8 cellular contexts compared by ENCODE assay signal in the genomic region with DNA sequence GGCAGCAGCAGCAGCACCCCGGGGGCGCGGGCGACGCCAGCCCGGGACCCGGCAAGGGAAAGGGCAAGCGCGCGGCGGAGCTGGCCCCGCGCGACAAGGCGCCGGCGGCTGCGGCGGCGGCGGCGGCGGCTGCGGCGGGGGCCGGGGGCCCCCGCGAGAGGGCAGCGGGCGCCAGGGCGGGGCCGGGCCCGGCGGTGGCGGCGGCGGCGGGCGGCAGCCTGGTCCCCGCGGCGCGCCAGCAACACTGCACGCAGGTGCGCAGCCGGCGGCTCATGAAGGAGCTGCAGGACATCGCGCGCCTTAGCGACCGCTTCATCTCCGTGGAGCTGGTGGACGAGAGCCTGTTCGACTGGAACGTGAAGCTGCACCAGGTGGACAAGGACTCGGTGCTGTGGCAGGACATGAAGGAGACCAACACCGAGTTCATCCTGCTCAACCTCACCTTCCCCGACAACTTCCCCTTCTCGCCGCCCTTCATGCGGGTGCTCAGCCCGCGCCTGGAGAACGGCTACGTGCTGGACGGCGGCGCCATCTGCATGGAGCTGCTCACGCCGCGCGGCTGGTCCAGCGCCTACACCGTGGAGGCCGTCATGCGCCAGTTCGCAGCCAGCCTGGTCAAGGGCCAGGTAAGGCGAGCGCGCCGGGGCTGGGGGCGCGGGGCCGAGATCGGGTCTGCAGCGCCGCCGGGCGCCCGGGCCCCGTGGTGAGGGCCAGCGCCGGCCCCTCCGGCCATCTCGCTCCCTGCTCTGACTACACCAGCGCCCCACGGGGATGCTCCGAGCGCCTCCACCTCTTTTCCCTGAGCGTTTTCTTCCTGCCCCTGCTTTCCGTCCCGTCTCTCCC. TPM values are rescaled to one million over a fixed set of nuclear protein-coding genes. Genes with fewer than 3 reads are reported as not detected.
A peak's percentile ranks its signal among the peaks of the same experiment; 100 is the strongest.
DNase-seq lines count a peak whose midpoint lies in the region; ATAC-seq, FAIRE-seq and TF ChIP-seq lines count a peak whose summit lies in the region.

A gene with protein sequence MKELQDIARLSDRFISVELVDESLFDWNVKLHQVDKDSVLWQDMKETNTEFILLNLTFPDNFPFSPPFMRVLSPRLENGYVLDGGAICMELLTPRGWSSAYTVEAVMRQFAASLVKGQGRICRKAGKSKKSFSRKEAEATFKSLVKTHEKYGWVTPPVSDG (plus strand): TSS at position 238 of the 843 bp plus-strand sequence. CDS start 35 bp downstream, at position 273.

- peak within 1 kb of the TSS; percentile 39 to 75 for H3K4me3 ChIP-seq in duodenal mucosa (ENCODE audit: low read depth in 1 of 2, low read length in 2 of 2)
- H3K4me3 ChIP-seq in mesenchymal stem cell (ENCODE audit: insufficient read depth in 1 of 2, low read depth in 1 of 2, low read length in 2 of 2) = peak within 1 kb of the TSS in 1 of 2 experiments; percentile 37
- peak within 1 kb of the TSS in 1 of 2 donors; percentile 8 for H3K4me3 ChIP-seq in small intestine (ENCODE audit: low read depth in 1 of 2, low read length in 2 of 2)
- no peak within 1 kb of the TSS for H3K4me3 ChIP-seq in lower leg skin (ENCODE audit: low read depth, poor library complexity, severe bottlenecking)

- H3K27ac Mint-ChIP-seq in CD4-positive, alpha-beta T cell = no peak within 1 kb of the TSS
- H3K27ac Mint-ChIP-seq in type B pancreatic cell = peak within 1 kb of the TSS; percentile 41

- H3K9me3 ChIP-seq in CD4-positive, alpha-beta T cell (ENCODE audit: control insufficient read depth, low read length) = no peaks in the 10 kb centered on the region
- no peaks in the 10 kb centered on the region for H3K9me3 ChIP-seq in duodenal mucosa (ENCODE audit: control insufficient read depth in 1 of 2, low read length in 2 of 2)
- no peaks in the 10 kb centered on the region for H3K9me3 ChIP-seq in mesenchymal stem cell (ENCODE audit: control insufficient read depth, low read length)
- H3K9me3 ChIP-seq in small intestine (ENCODE audit: control insufficient read depth, low read depth) = no peaks in the 10 kb centered on the region

- H2BK12ac ChIP-seq in mesenchymal stem cell (ENCODE audit: low read length in 2 of 2) = peak within 1 kb of the TSS in 1 of 2 experiments; percentile 10

- H3K36me3 Mint-ChIP-seq in CD4-positive, alpha-beta T cell (ENCODE audit: low read depth) = no peaks in the 10 kb centered on the region
- peaks cover 3% of the 10 kb centered on the region for H3K36me3 Mint-ChIP-seq in type B pancreatic cell

- H3K23ac ChIP-seq in mesenchymal stem cell (ENCODE audit: low read length in 2 of 2) = peak within 1 kb of the TSS in 1 of 2 experiments; percentile 6

- no peak within 1 kb of the TSS for H3K14ac ChIP-seq in mesenchymal stem cell (ENCODE audit: low read length in 2 of 2)

- H3K4me1 Mint-ChIP-seq in CD4-positive, alpha-beta T cell (ENCODE audit: low read depth) = peaks cover 14% of the 10 kb centered on the region
- no peaks in the 10 kb centered on the region for H3K4me1 Mint-ChIP-seq in type B pancreatic cell (ENCODE audit: unreplicated experiment)

- no peak within 1 kb of the TSS for H3K4ac ChIP-seq in mesenchymal stem cell (ENCODE audit: low read depth in 1 of 2, low read length in 2 of 2)

- intact Hi-C loops in CD4-positive, alpha-beta T cell (cut with DNase I, micrococcal nuclease) = no loop called here
- intact Hi-C loops in lower leg skin (cut with DNase I; ENCODE audit: low total_unique reads) = no loop called here

- no peaks in the 10 kb centered on the region for H3K9me3 Mint-ChIP-seq in CD4-positive, alpha-beta T cell
- no peaks in the 10 kb centered on the region for H3K9me3 Mint-ChIP-seq in type B pancreatic cell

- H2BK15ac ChIP-seq in mesenchymal stem cell (ENCODE audit: low read depth, poor library complexity, severe bottlenecking) = no peak within 1 kb of the TSS

- no peak within 1 kb of the TSS for H4K8ac ChIP-seq in mesenchymal stem cell (ENCODE audit: low read length)

- no peak for TF ChIP-seq POLR2A in lower leg skin (IDR thresholded peaks at IDR 0.05)

- no peak within 1 kb of the TSS for H2BK5ac ChIP-seq in mesenchymal stem cell (ENCODE audit: low read depth, low read length, poor library complexity, severe bottlenecking)

- ATAC-seq in CD4-positive, alpha-beta T cell (ENCODE audit: poor library complexity) = peak; percentile 37
- ATAC-seq in GM21360 (IDR thresholded peaks at IDR 0.05; ENCODE audit: unreplicated experiment) = peak; percentile 51

- H3K27ac ChIP-seq in CD4-positive, alpha-beta T cell (ENCODE audit: low read depth, low read length) = no peak within 1 kb of the TSS
- H3K27ac ChIP-seq in duodenal mucosa (ENCODE audit: low read depth, low read length) (no peak within 1 kb of the TSS), mesenchymal stem cell (ENCODE audit: low read length, poor library complexity, severe bottlenecking) (no peak within 1 kb of the TSS), small intestine (ENCODE audit: low read depth in 1 of 2, low read length in 1 of 2) (no peak within 1 kb of the TSS)

- H3K4me1 ChIP-seq in duodenal mucosa (ENCODE audit: control insufficient read depth in 1 of 2, insufficient read depth in 2 of 2, low read length in 2 of 2) = peaks cover 0 to 4% of the 10 kb centered on the region in 2 donors
- peaks cover 5% of the 10 kb centered on the region for H3K4me1 ChIP-seq in mesenchymal stem cell (ENCODE audit: control insufficient read depth, insufficient read depth, low read depth, low read length)
- H3K4me1 ChIP-seq in small intestine (ENCODE audit: control insufficient read depth in 2 of 2, insufficient read depth in 1 of 2, low read depth in 1 of 2, low read length in 1 of 2) = no peaks in the 10 kb centered on the region

- H3K27me3 Mint-ChIP-seq in CD4-positive, alpha-beta T cell = peaks cover 64% of the 10 kb centered on the region
- peaks cover 69% of the 10 kb centered on the region for H3K27me3 Mint-ChIP-seq in type B pancreatic cell

- POLR2A ChIA-PET in CD4-positive, alpha-beta T cell (lab: Charles Lee) = interaction anchor here (0.5 kb wide), 1 partner anchor 558 kb away, joined by 3 read pairs; no protein-coding TSS in a partner anchor

- H3K79me1 ChIP-seq in mesenchymal stem cell (replicated peaks; ENCODE audit: low read length, poor library complexity, severe bottlenecking) = no peaks in the 10 kb centered on the region

- WGBS in mesenchymal stem cell = 2% methylated on average over 83 of the region's 103 CpGs
- 1 to 3% (median 2%) methylated on average over 44 to 103 of the region's 103 CpGs for WGBS in small intestine, 3 donors
- 1 to 2% methylated on average over 25 to 35 of the region's 103 CpGs for WGBS in lower leg skin, 2 donors

- H3K27me3 ChIP-seq in CD4-positive, alpha-beta T cell (ENCODE audit: control insufficient read depth, insufficient read depth, low read length) = peaks cover 53% of the 10 kb centered on the region
- H3K27me3 ChIP-seq in duodenal mucosa (ENCODE audit: control insufficient read depth in 1 of 2, insufficient read depth in 2 of 2, low read length in 2 of 2) (peaks cover 34 to 47% of the 10 kb centered on the region in 2 donors), mesenchymal stem cell (ENCODE audit: control insufficient read depth in 1 of 2, insufficient read depth in 1 of 2, low read length in 2 of 2) (peaks cover 44 to 63% of the 10 kb centered on the region in 2 experiments), small intestine (ENCODE audit: control insufficient read depth in 2 of 2, insufficient read depth in 2 of 2, low read length in 2 of 2) (peaks cover 0 to 25% of the 10 kb centered on the region in 2 donors)

- H3K9ac ChIP-seq in duodenal mucosa (ENCODE audit: low read depth in 1 of 2, low read length in 2 of 2) (peak within 1 kb of the TSS in 1 of 2 donors; percentile 43), mesenchymal stem cell (ENCODE audit: low read length) (no peak within 1 kb of the TSS)

- peak in 1 of 10 experiments; percentile 5 for DNase-seq in CD4-positive, alpha-beta T cell
- peak; percentile 53 for DNase-seq in NCI-H748 treated with DMSO at 0.1 percent for 48 hours (lab: John Stamatoyannopoulos, UW)
- DNase-seq in mesenchymal stem cell = peak; percentile 1
- no peak for DNase-seq in type B pancreatic cell (ENCODE audit: extremely low spot score, unreplicated experiment)
- DNase-seq in small intestine = no peak
- DNase-seq in lower leg skin (ENCODE audit: low spot score in 2 of 2) = no peak

- H3K4me3 Mint-ChIP-seq in CD4-positive, alpha-beta T cell = peak within 1 kb of the TSS; percentile 88
- peak within 1 kb of the TSS; percentile 91 for H3K4me3 Mint-ChIP-seq in type B pancreatic cell

- no peak within 1 kb of the TSS for H2BK120ac ChIP-seq in mesenchymal stem cell (ENCODE audit: low read depth, low read length)

- H4K91ac ChIP-seq in mesenchymal stem cell (ENCODE audit: low read length) = no peak within 1 kb of the TSS

- H3K36me3 ChIP-seq in duodenal mucosa (ENCODE audit: control insufficient read depth in 1 of 2, insufficient read depth in 2 of 2, low read length in 2 of 2) (no peaks in the 10 kb centered on the region), mesenchymal stem cell (ENCODE audit: control insufficient read depth in 1 of 2, insufficient read depth in 2 of 2, low read depth in 1 of 2, low read length in 2 of 2) (no peaks in the 10 kb centered on the region), small intestine (ENCODE audit: control insufficient read depth in 2 of 2, insufficient read depth in 2 of 2, low read length in 2 of 2) (no peaks in the 10 kb centered on the region)

- no peak within 1 kb of the TSS for H2AFZ ChIP-seq in mesenchymal stem cell (ENCODE audit: low read depth, low read length)

- no peak within 1 kb of the TSS for H2AK5ac ChIP-seq in mesenchymal stem cell (ENCODE audit: low read length, severe bottlenecking)

- peak within 1 kb of the TSS; percentile 38 for H3K4me2 ChIP-seq in mesenchymal stem cell (ENCODE audit: low read length, poor library complexity, severe bottlenecking)

- no peak for TF ChIP-seq CTCF in CD4-positive, alpha-beta T cell (IDR thresholded peaks at IDR 0.05)
- TF ChIP-seq CTCF in type B pancreatic cell (conservative IDR thresholded peaks at IDR 0.05) = no peak
- no peak for TF ChIP-seq CTCF in lower leg skin (IDR thresholded peaks at IDR 0.05)

- FAIRE-seq in small intestine (lab: Jason Lieb, UNC) = no peak

- H3K18ac ChIP-seq in mesenchymal stem cell (ENCODE audit: low read depth in 1 of 2, low read length in 2 of 2) = no peak within 1 kb of the TSS

- CTCF ChIA-PET in CD4-positive, alpha-beta T cell (lab: Charles Lee) = no interaction called here

RNA-seq across cellular contexts. Expression of the gene that starts here (rescaled TPM):
- under 1 TPM; 0.33 to 0.45 TPM for total RNA-seq in CD4-positive, alpha-beta T cell
- polyA plus RNA-seq in mesenchymal stem cell (2013, experiment 1 of 2) = not detected
- 0.01 TPM for polyA plus RNA-seq in mesenchymal stem cell (2013, experiment 2 of 2)
- total RNA-seq in type B pancreatic cell (ENCODE audit: low replicate concordance) (5.6 and 6.9 TPM in 2 replicates), lower leg skin (1 to 10 TPM in 3 of 4 donors, under 1 TPM in 1; 0.72 to 3.4 (median 1.3) TPM)
- polyA plus RNA-seq in small intestine = under 1 TPM in 2 of 3 donors, not detected in 1; 0.27 to 0.45 TPM

Comparison
In these comparisons a context has a peak if more than half of its experiments do, and no peak if none do; other contexts are left out.
1. Peak in ATAC-seq in CD4-positive, alpha-beta T cell; RNA of the gene not detected or under 1 TPM.
2. DNase-seq: peak in NCI-H748 treated with DMSO at 0.1 percent for 48 hours (single experiment) and mesenchymal stem cell (single experiment); none in type B pancreatic cell (single experiment), small intestine (single experiment) and lower leg skin (0 of 2).